ENCODE assay signal across 9 cellular contexts in the genomic region with DNA sequence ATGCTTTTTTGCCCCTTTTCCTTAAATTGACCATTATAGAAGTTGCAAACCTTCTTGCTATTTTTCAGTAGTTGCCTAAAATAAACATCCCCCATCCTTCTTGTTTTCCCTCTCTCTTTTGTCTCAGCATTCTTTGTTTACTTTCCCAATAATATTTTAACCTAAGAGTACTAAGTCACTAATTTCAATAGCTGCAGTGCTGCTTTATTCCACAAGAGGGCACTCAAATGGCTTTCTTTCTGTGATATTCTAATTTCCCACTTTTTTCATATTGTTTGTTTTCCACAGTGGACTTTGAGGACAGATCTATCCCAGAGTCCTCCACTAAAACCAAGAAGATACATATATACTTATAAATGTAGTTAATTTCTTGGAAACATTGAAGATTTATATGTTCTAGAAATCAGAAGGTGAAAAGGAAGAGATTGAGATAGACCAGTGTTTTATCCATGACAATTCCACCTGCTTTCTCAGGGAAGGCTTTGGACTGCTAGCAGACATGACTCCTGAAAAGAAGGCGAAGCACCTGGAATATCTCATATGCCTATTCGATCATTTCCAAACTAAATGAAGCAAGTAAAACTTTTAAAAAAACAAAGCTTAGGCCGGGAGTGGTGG.
A peak's percentile ranks its signal among the peaks of the same experiment; 100 is the strongest.
DNase-seq lines count a peak whose midpoint lies in the region; ATAC-seq, FAIRE-seq and TF ChIP-seq lines count a peak whose summit lies in the region.
"Had no signal": no experiment of that assay in that cellular context is flagged by ENCODE, and none has a peak within 500 bp of the region (broad histone marks: within the 10 kb centered on the region; RNA-seq: fewer than 3 reads in every experiment).

No MANE protein-coding gene starts in this region.

- POLR2A ChIA-PET in AG04449 (lab: Yijun Ruan, JAX) = no interaction called here

- CTCF ChIA-PET in AG04449 (lab: Yijun Ruan, JAX) = interaction anchor here (0.9 to 4.4 kb wide), 8 partner anchors 9 to 1136 kb away, joined by 3 to 66 read pairs (median 4); no protein-coding TSS in a partner anchor

- H3K4me3 ChIP-seq in AG04449 (ENCODE audit: low read depth, low read length) = no peak overlapping the region
- no peak overlapping the region for H3K4me3 ChIP-seq in GM12864 (ENCODE audit: low read depth, low read length)
- H3K4me3 ChIP-seq in foreskin fibroblast (ENCODE audit: low read depth in 1 of 2, low read length in 2 of 2) = no peak overlapping the region
- no peak overlapping the region for H3K4me3 ChIP-seq in stomach

- no peaks in the 10 kb centered on the region for H3K9me3 ChIP-seq in stomach

- no peak for FAIRE-seq in HTR-8/SVneo (lab: Jason Lieb, UNC)

- no peak for ATAC-seq in HG02763 (IDR thresholded peaks at IDR 0.05; ENCODE audit: unreplicated experiment)

- H3K4me1 ChIP-seq in stomach = no peaks in the 10 kb centered on the region

- no peak overlapping the region for H3K27ac ChIP-seq in stomach
- H3K27ac ChIP-seq: epithelial cell of prostate had no signal

- intact Hi-C loops in stomach (cut with DNase I; ENCODE audit: low total_unique reads) = no loop called here

- DNase-seq in AG04449 (ENCODE audit: low read depth, low spot score) (no peak), GM12864 (ENCODE audit: low read depth) (no peak), RPMI8226 (peak; percentile 28), foreskin fibroblast (peak; percentile 1 to 48), stomach (no peak), HTR-8/SVneo (ENCODE audit: insufficient read length, low spot score) (no peak)
- no peak for DNase-seq in effector CD8-positive, alpha-beta T cell (lab: John Stamatoyannopoulos, UW)

- TF ChIP-seq EP300 in stomach (IDR thresholded peaks at IDR 0.05) = no peak

- no peaks in the 10 kb centered on the region for H3K36me3 ChIP-seq in stomach

- H3K27me3 ChIP-seq in stomach = no peaks in the 10 kb centered on the region

- WGBS in stomach, 5 donors = 76 to 91% (median 83%) methylated on average over 3 of the region's 3 CpGs

- no peak for TF ChIP-seq POLR2A in stomach (IDR thresholded peaks at IDR 0.05)

- TF ChIP-seq CTCF in AG04449 (IDR thresholded peaks at IDR 0.05; ENCODE audit: insufficient read depth, low read length, missing control alignments) = peak; percentile 54
- TF ChIP-seq CTCF in GM12864 (IDR thresholded peaks at IDR 0.05; ENCODE audit: low read depth, low read length, missing control alignments) = peak; percentile 68
- peak; percentile 88 for TF ChIP-seq CTCF in foreskin fibroblast (IDR thresholded peaks at IDR 0.05; ENCODE audit: low read depth, low read length)
- peak in 5 of 7 experiments; percentile 43 to 77 (median 67) for TF ChIP-seq CTCF in stomach (IDR thresholded peaks at IDR 0.05)

Comparison
In these comparisons a context has a peak if more than half of its experiments do, and no peak if none do; other contexts are left out.
1. DNase-seq: peak in RPMI8226 (single experiment) and foreskin fibroblast (2 of 2); none in AG04449 (single experiment), GM12864 (single experiment), stomach (single experiment), effector CD8-positive, alpha-beta T cell (single experiment) and HTR-8/SVneo (single experiment).
2. Peak in every context shown above with its lines, with median percentiles within 50 percentile points of each other: CTCF ChIP-seq.